12 cellular contexts compared by ENCODE assay signal in genomic region chr22:27372969-27373670, GRCh38.
DNase-seq lines count a peak whose midpoint lies in the region; ATAC-seq and TF ChIP-seq lines count a peak whose summit lies in the region.
"Had no signal": no experiment of that assay in that cellular context is flagged by ENCODE, and none has a peak within 500 bp of the region (broad histone marks: within the 10 kb centered on the region; RNA-seq: fewer than 3 reads in every experiment).

No MANE protein-coding gene starts in this region.

- H3K9ac ChIP-seq in iPS-15b (ENCODE audit: low read depth, low read length) (peak overlapping the region; percentile 41), smooth muscle cell (ENCODE audit: low read depth) (no peak overlapping the region)

- H3K27me3 ChIP-seq in iPS-15b (ENCODE audit: control insufficient read depth, insufficient read depth, low read length) (peaks cover 3% of the 10 kb centered on the region), smooth muscle cell (ENCODE audit: low read depth) (peaks cover 1% of the 10 kb centered on the region)

- H3K27ac ChIP-seq in smooth muscle cell (ENCODE audit: low read depth), result no peak overlapping the region
- H3K27ac ChIP-seq: left ventricle myocardium inferior had no signal

- H3K36me3 ChIP-seq in iPS-15b (ENCODE audit: control insufficient read depth, insufficient read depth, low read length) (no peaks in the 10 kb centered on the region), smooth muscle cell (ENCODE audit: low read depth) (no peaks in the 10 kb centered on the region)
- H3K36me3 ChIP-seq: left ventricle myocardium inferior had no signal

- ATAC-seq in GM18505 (IDR thresholded peaks at IDR 0.05; ENCODE audit: unreplicated experiment), result no peak
- ATAC-seq: sciatic nerve had no signal

- no peak for TF ChIP-seq POLR2A in GM18505 (IDR thresholded peaks at IDR 0.05; ENCODE audit: borderline replicate concordance, extremely low read depth, insufficient read depth, insufficient read length)

- no peaks in the 10 kb centered on the region for H4K20me1 ChIP-seq in smooth muscle cell (ENCODE audit: low read depth)

- DNase-seq in NCI-H1105 (lab: John Stamatoyannopoulos, UW) (peak; percentile 49), SHP77 (lab: John Stamatoyannopoulos, UW) (peak; percentile 71 to 83), smooth muscle cell (lab: John Stamatoyannopoulos, UW; ENCODE audit: unreplicated experiment) (no peak), NCI-H2107 (lab: John Stamatoyannopoulos, UW) (no peak)
- DNase-seq in stimulated activated CD4-positive, alpha-beta T cell treated with anti-CD3 and anti-CD28 coated beads, Interleukin-4, amount 100 ng/mL, for 24 hours, result no peak
- DNase-seq in activated CD4-positive, CD25-positive, alpha-beta regulatory T cell (lab: John Stamatoyannopoulos, UW), result no peak
- DNase-seq: erythroblast, left ventricle myocardium inferior, NCI-H187 treated with DMSO at 0.1 percent for 48 hours had no signal

- TF ChIP-seq CTCF in smooth muscle cell (IDR thresholded peaks at IDR 0.05; ENCODE audit: borderline replicate concordance, insufficient read depth, poor library complexity, severe bottlenecking), result peak; percentile 6

- H3F3A ChIP-seq in smooth muscle cell (ENCODE audit: low read depth), result no peaks in the 10 kb centered on the region

- WGBS in smooth muscle cell (ENCODE audit: low lambda C conversion rate), result 24% methylated on average over 10 of the region's 10 CpGs

- H3K4me1 ChIP-seq in iPS-15b (ENCODE audit: control insufficient read depth, insufficient read depth, low read length) (peaks cover 7% of the 10 kb centered on the region), smooth muscle cell (ENCODE audit: low read depth) (peaks cover 15% of the 10 kb centered on the region)
- H3K4me1 ChIP-seq: left ventricle myocardium inferior had no signal

- H3K79me2 ChIP-seq in smooth muscle cell (ENCODE audit: low read depth), result no peaks in the 10 kb centered on the region

- peak overlapping the region; percentile 32 for H3K4me2 ChIP-seq in smooth muscle cell

- H3K9me3 ChIP-seq in iPS-15b (ENCODE audit: control insufficient read depth, insufficient read depth, low read length) (no peaks in the 10 kb centered on the region), smooth muscle cell (replicated peaks; ENCODE audit: low read depth) (no peaks in the 10 kb centered on the region)

- peak overlapping the region; percentile 43 for H3K4me3 ChIP-seq in iPS-15b (ENCODE audit: low read depth, low read length)
- H3K4me3 ChIP-seq in smooth muscle cell, result no peak overlapping the region
- H3K4me3 ChIP-seq: left ventricle myocardium inferior had no signal

- peak overlapping the region; percentile 5 for H2AFZ ChIP-seq in smooth muscle cell (ENCODE audit: low read depth)

Comparison
In these comparisons a context has a peak if more than half of its experiments do, and no peak if none do; other contexts are left out.
1. DNase-seq: peak in NCI-H1105 (single experiment) and SHP77 (2 of 2); none in smooth muscle cell (single experiment), stimulated activated CD4-positive, alpha-beta T cell treated with anti-CD3 and anti-CD28 coated beads, Interleukin-4, amount 100 ng/mL, for 24 hours (single experiment), activated CD4-positive, CD25-positive, alpha-beta regulatory T cell (0 of 4) and NCI-H2107 (single experiment).